Comparison of ENCODE assay signal across 9 cellular contexts in the genomic region with DNA sequence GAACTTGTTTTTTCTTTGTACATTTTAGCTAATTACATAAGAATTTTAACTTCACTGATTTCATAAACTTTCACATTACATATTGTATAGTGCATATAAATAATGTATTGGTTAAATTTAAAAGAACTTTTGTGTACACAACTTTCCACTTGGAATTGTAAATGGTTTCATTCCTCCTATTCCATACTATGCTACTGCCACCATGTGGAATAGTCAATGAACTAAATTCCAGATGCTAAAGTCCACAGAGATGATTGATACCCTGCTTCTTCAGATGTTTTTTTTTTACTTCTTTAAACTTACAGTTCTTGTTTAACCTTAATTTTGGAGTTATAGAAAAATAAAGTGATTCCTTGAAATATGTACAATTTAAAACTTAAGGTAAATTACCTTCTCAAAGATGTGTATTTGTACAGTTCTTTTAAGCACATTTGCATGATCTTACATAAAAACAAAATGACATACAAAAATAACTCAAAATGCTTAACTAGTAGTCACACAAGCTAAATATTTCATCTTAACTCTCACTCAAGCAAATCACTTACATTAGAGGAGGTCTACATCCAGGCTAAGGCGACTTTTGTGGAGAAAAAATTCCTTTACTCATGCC.
DNase-seq lines count a peak whose midpoint lies in the region; ATAC-seq and TF ChIP-seq lines count a peak whose summit lies in the region.
"Had no signal": no experiment of that assay in that cellular context is flagged by ENCODE, and none has a peak within 500 bp of the region (broad histone marks: within the 10 kb centered on the region; RNA-seq: fewer than 3 reads in every experiment).

No MANE protein-coding gene starts in this region.

- no peaks in the 10 kb centered on the region for H3K79me2 ChIP-seq in mesendoderm (ENCODE audit: control insufficient read depth, insufficient read depth, low read length)

- ATAC-seq in HG03565 (IDR thresholded peaks at IDR 0.05; ENCODE audit: unreplicated experiment), result no peak

- intact Hi-C loops in MCF 10A (cut with micrococcal nuclease), result loop anchor here (1.0 to 2.0 kb wide), 3 partner anchors 301 to 534 kb away; no protein-coding TSS in a partner anchor

- TF ChIP-seq CTCF in LNCAP (IDR thresholded peaks at IDR 0.05) (peak; percentile 69), MCF 10A (IDR thresholded peaks at IDR 0.05; ENCODE audit: unreplicated experiment) (peak; percentile 28)

- no peaks in the 10 kb centered on the region for H3K9me3 Mint-ChIP-seq in MCF 10A (ENCODE audit: unreplicated experiment)

- BruUV-seq in MCF 10A (replicated peaks; lab: Mats Ljungman, UMichigan), result no TSS peak

- no peaks in the 10 kb centered on the region for H3K36me3 Mint-ChIP-seq in MCF 10A (ENCODE audit: insufficient read depth, unreplicated experiment)

- H3K4ac ChIP-seq in mesendoderm (ENCODE audit: low read depth, low read length), result no peak overlapping the region

- H3K23ac ChIP-seq in mesendoderm (ENCODE audit: low read length), result no peak overlapping the region

- no peak overlapping the region for H2BK120ac ChIP-seq in mesendoderm (ENCODE audit: low read depth, low read length)

- peaks cover 39% of the 10 kb centered on the region for H3K27me3 Mint-ChIP-seq in MCF 10A (ENCODE audit: insufficient read depth, unreplicated experiment)

- no peak overlapping the region for H3K18ac ChIP-seq in mesendoderm (ENCODE audit: low read length)

- peak; percentile 69 for DNase-seq in DMS53 (lab: John Stamatoyannopoulos, UW)
- peak; percentile 28 for DNase-seq in MCF 10A (ENCODE audit: unreplicated experiment)
- DNase-seq in mesendoderm, result peak; percentile 23
- DNase-seq in SKM-1 (lab: John Stamatoyannopoulos, UW; ENCODE audit: unreplicated experiment), result no peak
- no peak for DNase-seq in KG1 (lab: John Stamatoyannopoulos, UW)
- DNase-seq in central memory CD4-positive, alpha-beta T cell, result no peak

- H4K5ac ChIP-seq in mesendoderm (ENCODE audit: low read length), result no peak overlapping the region

- H2BK5ac ChIP-seq in mesendoderm (ENCODE audit: low read length), result no peak overlapping the region

- no peak overlapping the region for H3K27ac ChIP-seq in mesendoderm (ENCODE audit: low read depth, low read length)
- H3K27ac ChIP-seq: epithelial cell of prostate had no signal

- H3K27me3 ChIP-seq in mesendoderm (ENCODE audit: insufficient read depth, low read length, poor library complexity), result no peaks in the 10 kb centered on the region

- POLR2A ChIA-PET in MCF 10A (lab: Yijun Ruan, JAX), result interaction anchor here (1.0 kb wide), 1 partner anchor 535 kb away, joined by 4 read pairs; no protein-coding TSS in a partner anchor

- no peak overlapping the region for H3K4me3 Mint-ChIP-seq in MCF 10A (ENCODE audit: unreplicated experiment)

- H3K36me3 ChIP-seq in mesendoderm (ENCODE audit: control insufficient read depth, insufficient read depth, low read length), result no peaks in the 10 kb centered on the region

- no peak overlapping the region for H2BK15ac ChIP-seq in mesendoderm (replicated peaks; ENCODE audit: low read depth)

- no CpG with 5 or more reads among the region's 1 CpG for WGBS in mesendoderm (ENCODE audit: extremely low coverage, insufficient coverage, low lambda C conversion rate)

- H3K4me3 ChIP-seq in mesendoderm (ENCODE audit: low read length), result no peak overlapping the region

- no peak overlapping the region for H3K56ac ChIP-seq in mesendoderm (ENCODE audit: low read length)

- CTCF ChIA-PET in MCF 10A (lab: Yijun Ruan, JAX), result interaction anchor here (0.7 to 9.3 kb wide), 14 partner anchors 10 to 548 kb away, joined by 3 to 124 read pairs (median 5); no protein-coding TSS in a partner anchor

- H3K4me1 ChIP-seq in mesendoderm (ENCODE audit: control insufficient read depth, low read depth, low read length), result no peaks in the 10 kb centered on the region

- no peak overlapping the region for H4K8ac ChIP-seq in mesendoderm (ENCODE audit: low read depth, low read length)

- H3K4me1 Mint-ChIP-seq in MCF 10A (ENCODE audit: insufficient read depth, unreplicated experiment), result peaks cover 4% of the 10 kb centered on the region

- H3K79me1 ChIP-seq in mesendoderm (ENCODE audit: low read length), result no peaks in the 10 kb centered on the region

- H3K9ac ChIP-seq in mesendoderm (ENCODE audit: low read length), result no peak overlapping the region

- no peak overlapping the region for H2AK5ac ChIP-seq in mesendoderm (ENCODE audit: low read length)

- H3K4me2 ChIP-seq in mesendoderm (ENCODE audit: low read length), result no peak overlapping the region

- H3K27ac Mint-ChIP-seq in MCF 10A (ENCODE audit: low read depth, unreplicated experiment), result no peak overlapping the region

Comparison
In these comparisons a context has a peak if more than half of its experiments do, and no peak if none do; other contexts are left out.
1. DNase-seq: peak in DMS53 (single experiment), MCF 10A (single experiment) and mesendoderm (single experiment); none in SKM-1 (single experiment), KG1 (single experiment) and central memory CD4-positive, alpha-beta T cell (single experiment).